19 cellular contexts compared by ENCODE assay signal in genomic region chr2:223545830-223546229, GRCh38. TPM values are rescaled to one million over a fixed set of nuclear protein-coding genes. Genes with fewer than 3 reads are reported as not detected.
A peak's percentile ranks its signal among the peaks of the same experiment; 100 is the strongest.
DNase-seq lines count a peak whose midpoint lies in the region; ATAC-seq and TF ChIP-seq lines count a peak whose summit lies in the region.
"Had no signal": no experiment of that assay in that cellular context is flagged by ENCODE, and none has a peak within 500 bp of the region (broad histone marks: within the 10 kb centered on the region; RNA-seq: fewer than 3 reads in every experiment).

No MANE protein-coding gene starts in this region.

- DNase-seq in DMS53 (lab: John Stamatoyannopoulos, UW), result peak; percentile 8
- no peak for DNase-seq in DMS53 treated with DMSO at 0.1 percent for 48 hours (lab: John Stamatoyannopoulos, UW; ENCODE audit: unreplicated experiment)
- DNase-seq in fibroblast of gingiva (ENCODE audit: low read depth), result peak; percentile 59
- peak; percentile 58 for DNase-seq in myocyte (ENCODE audit: low read depth)
- no peak for DNase-seq in NCI-H2107 treated with DMSO at 0.1 percent for 48 hours (lab: John Stamatoyannopoulos, UW; ENCODE audit: unreplicated experiment)
- DNase-seq: activated CD4-positive, alpha-beta T cell treated with anti-CD3 and anti-CD28 coated beads, Interleukin-2, amount 10 ng/mL, durations not matched to agents 7 days and 5 days; aorta; CD8-positive, alpha-beta T cell; DMS79; GF-D8; Kasumi-1; NCI-H2029 treated with DMSO at 0.1 percent for 48 hours; Peyer's patch; psoas muscle; transverse colon had no signal

- ATAC-seq in GM19397 (IDR thresholded peaks at IDR 0.05; ENCODE audit: unreplicated experiment) (no peak), GM21447 (IDR thresholded peaks at IDR 0.05; ENCODE audit: unreplicated experiment) (no peak)
- ATAC-seq: CD8-positive, alpha-beta T cell; psoas muscle had no signal

TF ChIP-seq in PFSK-1, 5 proteins besides CTCF, POLR2A, EP300 and RAD21:
- TF ChIP-seq POLR2AphosphoS5 (IDR thresholded peaks at IDR 0.05; ENCODE audit: low read depth, low read length) (no peak), FOXP2 (optimal IDR thresholded peaks at IDR 0.05; ENCODE audit: borderline replicate concordance, extremely low read depth, extremely low read length, insufficient read depth) (peak; percentile 47)
TF ChIP-seq in PFSK-1: peak in this region for 1.

RNA-seq across cellular contexts. Expression of gene SCG2, which starts 56.3 kb away (rescaled TPM):
- 23.0 TPM for polyA plus RNA-seq in PFSK-1 (2012; ENCODE audit: insufficient read length, low read depth)
- total RNA-seq in myocyte, result 81.7 and 112 TPM in 2 replicates
- 9.6 TPM for polyA plus RNA-seq in myocyte (2012)
- total RNA-seq: activated T-helper 1 cell treated with anti-CD3 and anti-CD28 coated beads, Interleukin-12 subunit alpha, Interleukin-12 subunit beta, Interleukin-2, Interleukin-4 antibody, amounts not matched to agents 30 ng/mL and 10 ng/mL and 1 ng/mL, durations not matched to agents 14 hours and 24 hours and 36 hours; CD8-positive, alpha-beta T cell had no signal

Comparison
In these comparisons a context has a peak if more than half of its experiments do, and no peak if none do; other contexts are left out.
1. DNase-seq: peak in DMS53 (single experiment), fibroblast of gingiva (single experiment) and myocyte (single experiment); none in DMS53 treated with DMSO at 0.1 percent for 48 hours (single experiment) and NCI-H2107 treated with DMSO at 0.1 percent for 48 hours (single experiment).